ENCODE assay signal across 8 cellular contexts in the genomic region with DNA sequence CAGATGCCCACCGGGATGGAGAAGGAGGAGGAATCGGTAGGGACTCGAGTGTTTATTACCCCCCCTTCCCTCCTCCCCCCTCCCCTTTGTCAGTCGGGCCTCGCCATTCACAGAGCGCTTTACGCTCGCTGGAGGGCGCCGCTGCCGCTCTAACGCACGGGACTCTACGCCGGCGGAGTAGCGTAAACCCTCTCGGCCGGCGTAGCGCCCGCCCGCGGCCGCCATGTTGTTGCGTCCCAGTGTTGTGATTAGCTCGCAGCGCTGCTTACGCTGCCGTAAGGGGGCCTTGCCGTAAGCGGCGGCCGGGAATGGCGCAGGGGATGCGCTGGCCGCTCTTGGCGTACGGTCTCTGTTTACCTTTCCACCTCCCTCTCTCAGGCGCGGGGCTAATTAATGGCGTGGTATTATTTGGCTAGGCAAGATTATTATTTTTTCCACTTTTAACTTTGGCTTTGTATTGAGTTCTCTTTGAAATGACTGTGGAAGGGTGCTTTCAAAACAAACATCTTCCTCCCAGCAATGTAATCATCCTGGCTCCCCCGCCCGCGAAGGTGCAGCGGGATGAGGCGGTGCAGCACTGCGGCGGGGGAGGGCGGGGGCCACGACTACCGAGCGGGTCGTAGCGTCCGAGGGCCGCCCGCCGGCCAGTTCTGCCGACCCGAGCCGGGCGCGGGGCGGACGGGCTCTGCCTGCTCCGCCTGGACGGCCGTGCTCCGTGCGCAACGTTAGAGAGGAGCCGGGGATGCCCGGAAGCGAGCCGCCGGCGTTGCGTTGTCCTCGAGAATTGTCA. TPM values are rescaled to one million over a fixed set of nuclear protein-coding genes. Genes with fewer than 3 reads are reported as not detected.
DNase-seq lines count a peak whose midpoint lies in the region; ATAC-seq and FAIRE-seq lines count a peak whose summit lies in the region.

No MANE protein-coding gene starts in this region.

- peak overlapping the region; percentile 99 for H3K18ac ChIP-seq in neuronal stem cell (ENCODE audit: low read length)

- peak overlapping the region; percentile 97 for H4K8ac ChIP-seq in neuronal stem cell (ENCODE audit: low read depth, low read length)

- H2AK5ac ChIP-seq in neuronal stem cell (ENCODE audit: low read depth, low read length), result no peak overlapping the region

- no peaks in the 10 kb centered on the region for H3K36me3 ChIP-seq in neuronal stem cell (replicated peaks in 1 of 2; ENCODE audit: control insufficient read depth in 2 of 2, insufficient read depth in 2 of 2, low read length in 2 of 2)
- H3K36me3 ChIP-seq in subcutaneous abdominal adipose tissue (ENCODE audit: control insufficient read depth in 5 of 5, insufficient read depth in 5 of 5, low read length in 5 of 5), result no peaks in the 10 kb centered on the region

- WGBS in neuronal stem cell (ENCODE audit: extremely low coverage in 2 of 2, insufficient read length in 2 of 2, insufficient replicate concordance in 1 of 2), 2 donors, result no CpG with 5 or more reads among the region's 80 CpGs

- no peak overlapping the region for H2BK15ac ChIP-seq in neuronal stem cell (ENCODE audit: low read length)

- H3K4ac ChIP-seq in neuronal stem cell (ENCODE audit: low read length), result peak overlapping the region; percentile 14

- H2BK120ac ChIP-seq in neuronal stem cell (ENCODE audit: low read depth, low read length), result peak overlapping the region; percentile 92

- H3K4me1 ChIP-seq in neuronal stem cell (ENCODE audit: control insufficient read depth in 2 of 2, insufficient read depth in 1 of 2, low read depth in 1 of 2, low read length in 2 of 2), result peaks cover 0 to 10% of the 10 kb centered on the region in 2 donors
- peaks cover 5 to 27% (median 21%) of the 10 kb centered on the region in 5 donors for H3K4me1 ChIP-seq in subcutaneous abdominal adipose tissue (ENCODE audit: control insufficient read depth in 5 of 5, insufficient read depth in 5 of 5, low read length in 5 of 5)

- peak overlapping the region; percentile 68 to 99 for H3K4me3 ChIP-seq in neuronal stem cell (ENCODE audit: low read length in 2 of 2)
- H3K4me3 ChIP-seq in subcutaneous abdominal adipose tissue (ENCODE audit: low read depth in 1 of 5, low read length in 5 of 5), result peak overlapping the region; percentile 85 to 98 (median 93)

- no peaks in the 10 kb centered on the region for H3K9me3 ChIP-seq in neuronal stem cell (replicated peaks in 1 of 2; ENCODE audit: control insufficient read depth in 2 of 2, insufficient read depth in 1 of 2, low read depth in 1 of 2, low read length in 2 of 2)
- H3K9me3 ChIP-seq in subcutaneous abdominal adipose tissue (ENCODE audit: control insufficient read depth in 5 of 5, low read length in 5 of 5), result no peaks in the 10 kb centered on the region

- peak overlapping the region; percentile 84 for H3K4me3 Mint-ChIP-seq in activated naive CD4-positive, alpha-beta T cell treated with anti-CD3 and anti-CD28 coated beads, Interleukin-2, amount 10 ng/mL, durations not matched to agents 7 days and 5 days

- H3K4me2 ChIP-seq in neuronal stem cell (ENCODE audit: insufficient read depth, low read length, poor library complexity, severe bottlenecking), result peak overlapping the region; percentile 71

- peak overlapping the region; percentile 92 for H3K27ac Mint-ChIP-seq in activated naive CD4-positive, alpha-beta T cell treated with anti-CD3 and anti-CD28 coated beads, Interleukin-2, amount 10 ng/mL, durations not matched to agents 7 days and 5 days

- H3K27me3 ChIP-seq in neuronal stem cell (ENCODE audit: control insufficient read depth in 3 of 3, insufficient read depth in 3 of 3, low read depth in 1 of 3, low read length in 3 of 3), result peaks cover 0 to 12% (median 0%) of the 10 kb centered on the region in 3 experiments
- no peaks in the 10 kb centered on the region for H3K27me3 ChIP-seq in subcutaneous abdominal adipose tissue (ENCODE audit: control insufficient read depth in 5 of 5, insufficient read depth in 4 of 5, low read length in 5 of 5)

- H3K27ac ChIP-seq in neuronal stem cell (replicated peaks; ENCODE audit: low read length) (peak overlapping the region; percentile 95), subcutaneous abdominal adipose tissue (ENCODE audit: low read depth, low read length) (peak overlapping the region; percentile 89)

- peaks cover 7% of the 10 kb centered on the region for H3K36me3 Mint-ChIP-seq in activated naive CD4-positive, alpha-beta T cell treated with anti-CD3 and anti-CD28 coated beads, Interleukin-2, amount 10 ng/mL, durations not matched to agents 7 days and 5 days

- no peak overlapping the region for H3K14ac ChIP-seq in neuronal stem cell (ENCODE audit: low read length)

- peak overlapping the region; percentile 90 for H3K9ac ChIP-seq in neuronal stem cell (ENCODE audit: low read depth, low read length, poor library complexity)
- peak overlapping the region; percentile 39 to 96 (median 88) for H3K9ac ChIP-seq in subcutaneous abdominal adipose tissue (ENCODE audit: low read length in 5 of 5)

- no peak for FAIRE-seq in frontal cortex (lab: Jason Lieb, UNC)

- CTCF ChIA-PET in activated naive CD4-positive, alpha-beta T cell treated with anti-CD3 and anti-CD28 coated beads, Interleukin-2, amount 10 ng/mL, durations not matched to agents 7 days and 5 days (lab: Charles Lee), result interaction anchor here (1.4 kb wide), 1 partner anchor 136 kb away, joined by 3 read pairs; no protein-coding TSS in a partner anchor

- DNase-seq in GM03348 (ENCODE audit: low spot score) (peak; percentile 94), NAMALWA (ENCODE audit: low spot score) (peak; percentile 94), SK-MEL-5 (ENCODE audit: low read depth, low spot score) (peak; percentile 88), frontal cortex (ENCODE audit: low spot score in 2 of 2) (peak; percentile 79 to 89), neuronal stem cell (ENCODE audit: low spot score) (peak; percentile 92)
- peak; percentile 93 for DNase-seq in activated naive CD4-positive, alpha-beta T cell treated with anti-CD3 and anti-CD28 coated beads, Interleukin-2, amount 10 ng/mL, durations not matched to agents 7 days and 5 days

- ATAC-seq in HG02571 (IDR thresholded peaks at IDR 0.05; ENCODE audit: unreplicated experiment), result peak; percentile 48

- H3K79me1 ChIP-seq in neuronal stem cell (ENCODE audit: low read depth, low read length), result peaks cover 2% of the 10 kb centered on the region

- H4K91ac ChIP-seq in neuronal stem cell (ENCODE audit: low read depth, low read length, poor library complexity), result no peak overlapping the region

- H2BK5ac ChIP-seq in neuronal stem cell (ENCODE audit: low read length), result peak overlapping the region; percentile 98

- peak overlapping the region; percentile 83 for H3K23ac ChIP-seq in neuronal stem cell (ENCODE audit: low read depth, low read length, poor library complexity)

- in situ Hi-C loops in SK-MEL-5 (cut with HindIII; ENCODE audit: low pct_unique_long_range_greater_than_20kb, low sequenced_read_pairs), result no loop called here

- H3K4me1 Mint-ChIP-seq in activated naive CD4-positive, alpha-beta T cell treated with anti-CD3 and anti-CD28 coated beads, Interleukin-2, amount 10 ng/mL, durations not matched to agents 7 days and 5 days, result peaks cover 39% of the 10 kb centered on the region

- no peak overlapping the region for H2BK12ac ChIP-seq in neuronal stem cell (ENCODE audit: low read length)

- peaks cover 22% of the 10 kb centered on the region for H3K27me3 Mint-ChIP-seq in activated naive CD4-positive, alpha-beta T cell treated with anti-CD3 and anti-CD28 coated beads, Interleukin-2, amount 10 ng/mL, durations not matched to agents 7 days and 5 days

- H3K9me3 Mint-ChIP-seq in activated naive CD4-positive, alpha-beta T cell treated with anti-CD3 and anti-CD28 coated beads, Interleukin-2, amount 10 ng/mL, durations not matched to agents 7 days and 5 days, result no peaks in the 10 kb centered on the region

- H2AFZ ChIP-seq in neuronal stem cell (ENCODE audit: low read length), result peak overlapping the region; percentile 98

RNA-seq across cellular contexts. Expression of a gene that starts 0.8 kb away (rescaled TPM):
- total RNA-seq in SK-MEL-5 (2014; rRNA removed; shearing (Covaris generic)), result 17.3 and 18.3 TPM in 2 replicates
- polyA plus RNA-seq in SK-MEL-5 (2015; cell fraction: cytosol; rRNA removed), result 14.2 and 15.6 TPM in 2 replicates
- polyA plus RNA-seq in SK-MEL-5 (2015; cell fraction: nucleus; rRNA removed), result 13.7 and 15.5 TPM in 2 replicates
- 106 TPM for total RNA-seq in frontal cortex
- 19.9 TPM for polyA plus RNA-seq in neuronal stem cell (2013, experiment 1 of 2)
- polyA plus RNA-seq in neuronal stem cell (2013, experiment 2 of 2), result 20.6 TPM

Comparison
In these comparisons a context has a peak if more than half of its experiments do, and no peak if none do; other contexts are left out.
1. Peak in every context shown above with its lines: DNase-seq, ATAC-seq, H3K4me3 ChIP-seq and H3K27ac ChIP-seq.